Comparison of ENCODE assay signal across 1 cellular context in the genomic region with DNA sequence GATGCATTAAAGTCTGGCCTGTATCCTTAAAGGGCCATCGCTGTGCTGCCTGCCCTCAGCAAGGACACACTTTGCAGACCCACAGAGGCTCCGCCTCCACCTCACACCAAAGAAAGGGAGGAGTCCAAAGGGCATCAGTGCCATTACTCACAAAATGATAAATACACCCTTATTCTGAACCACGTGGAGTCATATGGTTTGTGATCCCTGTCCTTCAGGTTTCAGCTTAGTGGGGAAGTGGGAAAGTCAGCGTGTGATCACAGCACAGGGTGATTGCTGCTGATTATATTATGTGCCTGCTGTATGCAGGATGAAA.
TF ChIP-seq lines count a peak whose summit lies in the region.

No MANE protein-coding gene starts in this region.

TF ChIP-seq in HepG2, 621 proteins besides CTCF, POLR2A, EP300 and RAD21 (continued from another document):
- TF ChIP-seq, protein P1, sequence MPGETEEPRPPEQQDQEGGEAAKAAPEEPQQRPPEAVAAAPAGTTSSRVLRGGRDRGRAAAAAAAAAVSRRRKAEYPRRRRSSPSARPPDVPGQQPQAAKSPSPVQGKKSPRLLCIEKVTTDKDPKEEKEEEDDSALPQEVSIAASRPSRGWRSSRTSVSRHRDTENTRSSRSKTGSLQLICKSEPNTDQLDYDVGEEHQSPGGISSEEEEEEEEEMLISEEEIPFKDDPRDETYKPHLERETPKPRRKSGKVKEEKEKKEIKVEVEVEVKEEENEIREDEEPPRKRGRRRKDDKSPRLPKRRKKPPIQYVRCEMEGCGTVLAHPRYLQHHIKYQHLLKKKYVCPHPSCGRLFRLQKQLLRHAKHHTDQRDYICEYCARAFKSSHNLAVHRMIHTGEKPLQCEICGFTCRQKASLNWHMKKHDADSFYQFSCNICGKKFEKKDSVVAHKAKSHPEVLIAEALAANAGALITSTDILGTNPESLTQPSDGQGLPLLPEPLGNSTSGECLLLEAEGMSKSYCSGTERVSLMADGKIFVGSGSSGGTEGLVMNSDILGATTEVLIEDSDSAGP (CRISPR knock-in tag; IDR thresholded peaks at IDR 0.05; ENCODE audit: borderline replicate concordance): 0 out of 2 replicates have a peak, but pooled peaks have one; percentile 26
- TF ChIP-seq RORA (CRISPR knock-in tag; IDR thresholded peaks at IDR 0.05) (no peak), PLSCR1 (CRISPR knock-in tag; IDR thresholded peaks at IDR 0.05; ENCODE audit: borderline replicate concordance) (no peak), CBX2 (IDR thresholded peaks at IDR 0.05; ENCODE audit: low read depth, low read length) (no peak), CBX2 (CRISPR knock-in tag; IDR thresholded peaks at IDR 0.05; ENCODE audit: low read depth) (no peak), SAP130 (CRISPR knock-in tag; IDR thresholded peaks at IDR 0.05; ENCODE audit: low read depth) (peak; percentile 33; the same call in 1 of the 2 replicates)
